In the genomic region with DNA sequence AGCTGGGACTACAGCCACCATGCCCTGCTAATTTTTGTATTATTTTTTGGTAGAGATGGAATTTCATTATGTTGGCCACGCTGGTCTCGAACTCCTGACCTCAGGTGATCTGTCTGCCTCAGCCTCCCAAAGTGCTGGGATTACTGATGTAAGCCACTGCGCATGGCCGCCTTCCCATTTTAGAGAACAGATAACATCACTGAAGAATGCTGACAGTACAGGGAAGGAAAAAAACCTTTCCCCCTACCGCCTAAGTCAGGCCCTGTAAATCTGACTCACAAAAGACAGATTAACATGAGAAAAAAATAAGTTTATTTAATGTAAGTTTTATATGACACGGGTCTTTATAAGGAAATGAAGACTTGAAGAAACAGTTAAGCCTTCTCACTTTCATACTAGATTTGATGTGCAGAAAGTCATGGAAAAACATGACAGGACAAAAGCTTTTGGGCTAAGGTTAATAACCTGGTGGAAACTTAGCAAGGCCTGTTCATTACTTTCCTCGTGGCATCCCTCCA, we compare ENCODE assay signal across 17 cellular contexts.
"Had no signal": no experiment of that assay in that cellular context is flagged by ENCODE, and none has a peak within 500 bp of the region (broad histone marks: within the 10 kb centered on the region; RNA-seq: fewer than 3 reads in every experiment).

No MANE protein-coding gene starts in this region.

- H3K4me1 ChIP-seq: breast epithelium, left ventricle myocardium inferior, psoas muscle, tibial artery had no signal

- H3K9me3 ChIP-seq: left ventricle myocardium inferior, mucosa of descending colon, psoas muscle, tibial artery had no signal

- H3K4me3 ChIP-seq: breast epithelium, coronary artery, left ventricle myocardium inferior, mucosa of descending colon, psoas muscle, tibial artery had no signal

- H3K27me3 ChIP-seq: breast epithelium, tibial artery had no signal

- DNase-seq: activated CD4-positive, alpha-beta T cell treated with anti-CD3 and anti-CD28 coated beads, Interleukin-2, amount 50 U/mL, for 1 hour; activated CD4-positive, CD25-positive, alpha-beta regulatory T cell treated with anti-CD3 and anti-CD28 coated beads, Interleukin-2, amount 50 U/mL, for 72 hours; activated gamma-delta T cell; left ventricle myocardium inferior; mucosa of descending colon; naive B cell; psoas muscle; stimulated activated CD4-positive, alpha-beta T cell treated with anti-CD3 and anti-CD28 coated beads, Interleukin-2, amount 100 ng/mL, for 24 hours; stimulated activated naive CD8-positive, alpha-beta T cell treated with anti-CD3 and anti-CD28 coated beads, Interleukin-15, Interleukin-2, amounts not matched to agents 100 U/mL and 50 U/mL, for 24 hours; substantia nigra; tibial artery had no signal

- FAIRE-seq: astrocyte, frontal cortex, urothelium cell line had no signal

- ATAC-seq: mucosa of descending colon; psoas muscle; right cardiac atrium; stimulated activated naive CD8-positive, alpha-beta T cell treated with anti-CD3 and anti-CD28 coated beads, Interleukin-15, Interleukin-2, amounts not matched to agents 100 U/mL and 50 U/mL, for 24 hours had no signal

- H3K27ac ChIP-seq: breast epithelium, coronary artery, left ventricle myocardium inferior, psoas muscle, tibial artery had no signal

- H3K36me3 ChIP-seq: breast epithelium, left ventricle myocardium inferior, tibial artery had no signal
